ENCODE assay signal across 9 cellular contexts in genomic region chr2:127218843-127219715, GRCh38. TPM values are rescaled to one million over a fixed set of nuclear protein-coding genes. Genes with fewer than 3 reads are reported as not detected.
DNase-seq lines count a peak whose midpoint lies in the region; TF ChIP-seq lines count a peak whose summit lies in the region.
"Had no signal": no experiment of that assay in that cellular context is flagged by ENCODE, and none has a peak within 500 bp of the region (broad histone marks: within the 10 kb centered on the region; RNA-seq: fewer than 3 reads in every experiment).

No MANE protein-coding gene starts in this region.

- in situ Hi-C loops in ACHN (cut with HindIII; ENCODE audit: low pct_ligation_motif_present, low pct_unique_long_range_greater_than_20kb, low sequenced_read_pairs) = no loop called here
- in situ Hi-C loops in G401 (cut with HindIII; ENCODE audit: low sequenced_read_pairs) = no loop called here

- H3K27me3 ChIP-seq in HL-60 (ENCODE audit: insufficient read depth, poor library complexity, severe bottlenecking) (peaks cover 43% of the 10 kb centered on the region), adipocyte (replicated peaks; ENCODE audit: control insufficient read depth, insufficient read depth, low read length) (no peaks in the 10 kb centered on the region), iPS-18a (ENCODE audit: control insufficient read depth, insufficient read depth, low read length) (peaks cover 34% of the 10 kb centered on the region), spleen (replicated peaks in 1 of 7) (peaks cover 8 to 76% (median 42%) of the 10 kb centered on the region in 7 donors)

- H3K27ac ChIP-seq in HL-60 (replicated peaks) (no peak overlapping the region), iPS-18a (ENCODE audit: low read length) (no peak overlapping the region), spleen (no peak overlapping the region)

- WGBS in spleen, 5 donors = 1 to 4% (median 2%) methylated on average over 51 to 64 of the region's 64 CpGs

- intact Hi-C loops in spleen (cut with DNase I; ENCODE audit: low total_unique reads) = no loop called here

- H3K36me3 ChIP-seq in adipocyte (ENCODE audit: control insufficient read depth, insufficient read depth, low read length, severe bottlenecking) (no peaks in the 10 kb centered on the region), iPS-18a (ENCODE audit: control insufficient read depth, low read depth, low read length) (no peaks in the 10 kb centered on the region), spleen (no peaks in the 10 kb centered on the region)

- no peak for TF ChIP-seq POLR2A in spleen (IDR thresholded peaks at IDR 0.05)

- H3K9me3 ChIP-seq in adipocyte (ENCODE audit: control insufficient read depth, low read length) = peaks cover 12% of the 10 kb centered on the region
- H3K9me3 ChIP-seq in iPS-18a (ENCODE audit: control insufficient read depth, low read depth, low read length) = no peaks in the 10 kb centered on the region
- H3K9me3 ChIP-seq in spleen = peaks cover 0 to 11% (median 0%) of the 10 kb centered on the region in 8 donors

- peak overlapping the region; percentile 24 for H3K4me3 ChIP-seq in HL-60 (replicated peaks; ENCODE audit: insufficient read depth, low read length)
- peak overlapping the region; percentile 84 for H3K4me3 ChIP-seq in adipocyte (ENCODE audit: low read length)
- peak overlapping the region; percentile 83 for H3K4me3 ChIP-seq in iPS-18a (ENCODE audit: low read length)
- peak overlapping the region; percentile 21 to 69 (median 34) for H3K4me3 ChIP-seq in spleen

- H3K9ac ChIP-seq in adipocyte (ENCODE audit: low read length) (peak overlapping the region; percentile 78), iPS-18a (ENCODE audit: low read length) (peak overlapping the region; percentile 34)

- H3K4me1 ChIP-seq in adipocyte (ENCODE audit: control insufficient read depth, insufficient read depth, low read length) = peaks cover 6% of the 10 kb centered on the region
- peaks cover 10% of the 10 kb centered on the region for H3K4me1 ChIP-seq in iPS-18a (ENCODE audit: control insufficient read depth, low read depth, low read length)
- H3K4me1 ChIP-seq in spleen = peaks cover 9 to 27% (median 24%) of the 10 kb centered on the region in 6 donors

- DNase-seq in HL-60 (ENCODE audit: low read depth in 1 of 2, low spot score in 1 of 2) = no peak
- DNase-seq in adipocyte (ENCODE audit: low read depth) = peak; percentile 73
- no peak for DNase-seq in spleen
- DNase-seq in ACHN = no peak
- DNase-seq in mucosa of gallbladder (ENCODE audit: low spot score) = no peak
- no peak for DNase-seq in NCI-H446 (lab: John Stamatoyannopoulos, UW)
- DNase-seq in G401 (ENCODE audit: low spot score) = no peak
- DNase-seq: activated CD8-positive, alpha-beta memory T cell treated with anti-CD3 and anti-CD28 coated beads, Interleukin-2, amount 50 U/mL, for 4 hours had no signal

- TF ChIP-seq CTCF in HL-60 (IDR thresholded peaks at IDR 0.05; ENCODE audit: insufficient read depth, low read length) = no peak
- no peak for TF ChIP-seq CTCF in spleen (IDR thresholded peaks at IDR 0.05 in 8 of 11, conservative IDR thresholded peaks at IDR 0.05 in 3 of 11)

RNA-seq across cellular contexts. Expression of gene CYP27C1, which starts 1.0 kb away (rescaled TPM):
- total RNA-seq in spleen (under 1 TPM in 5 of 7 donors, not detected in 2; 0.07 to 0.36 (median 0.19) TPM), mucosa of gallbladder (0.26 TPM)
- under 1 TPM; 0.10 to 0.33 (median 0.23) TPM for polyA plus RNA-seq in spleen
- total RNA-seq in G401 (2014; rRNA removed; shearing (Covaris generic)) = 1.0 and 4.4 TPM in 2 replicates

Comparison
In these comparisons a context has a peak if more than half of its experiments do, and no peak if none do; other contexts are left out.
1. H3K4me3 ChIP-seq: peak in every context shown above with its lines; median percentile 84 in adipocyte; 83 in iPS-18a; 34 in spleen; 24 in HL-60.